11 cellular contexts compared by ENCODE assay signal in the genomic region with DNA sequence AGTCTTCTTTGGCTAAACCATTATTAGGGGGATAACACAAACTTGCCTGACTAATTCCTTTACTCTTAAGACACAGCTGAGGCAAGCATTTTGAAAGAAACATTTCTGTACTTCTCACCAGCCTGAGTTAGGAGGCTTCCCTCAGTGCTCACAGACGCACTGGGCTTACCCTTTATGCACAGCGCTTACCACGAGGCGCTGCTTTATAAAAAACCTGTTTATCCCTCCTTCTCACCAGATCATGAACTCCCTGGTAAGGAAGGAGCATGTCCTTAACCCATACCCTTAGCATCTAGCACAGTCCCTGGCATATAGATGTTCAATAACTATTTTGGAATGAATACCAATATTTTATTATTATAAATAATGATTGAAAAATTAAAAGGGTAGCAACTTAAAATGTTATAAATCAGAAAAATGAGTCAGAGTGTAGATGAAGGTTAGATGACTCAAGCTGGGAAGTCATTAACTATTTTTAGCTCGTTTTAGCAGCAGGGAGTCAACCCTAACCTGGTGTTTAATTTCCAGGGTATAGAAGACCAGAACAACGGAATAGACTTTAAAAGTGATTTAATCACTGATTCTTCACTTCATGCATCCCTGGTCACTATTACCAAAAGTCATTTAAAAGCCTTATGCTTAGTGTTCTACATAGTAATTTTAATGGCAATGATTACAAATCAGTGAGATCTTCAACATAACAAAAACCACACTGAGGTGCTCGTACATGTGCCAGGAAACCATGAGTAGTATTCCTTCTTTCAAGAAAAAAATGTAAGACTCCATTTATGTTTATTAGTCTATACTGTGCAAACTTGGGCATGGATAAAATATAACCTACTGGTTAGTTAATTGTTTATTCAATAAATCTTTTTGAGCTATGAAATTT. TPM values are rescaled to one million over a fixed set of nuclear protein-coding genes. Genes with fewer than 3 reads are reported as not detected.
DNase-seq lines count a peak whose midpoint lies in the region; ATAC-seq and TF ChIP-seq lines count a peak whose summit lies in the region.
"Had no signal": no experiment of that assay in that cellular context is flagged by ENCODE, and none has a peak within 500 bp of the region (broad histone marks: within the 10 kb centered on the region; RNA-seq: fewer than 3 reads in every experiment).

No MANE protein-coding gene starts in this region.

- in situ Hi-C loops in gastrocnemius medialis (cut with MboI; ENCODE audit: low sequenced_read_pairs in 4 of 4), result loop anchor here (5.0 to 25.0 kb wide), 5 partner anchors 113 to 615 kb away; a partner anchor contains a TSS

- peak in 1 of 2 donors; percentile 55 for TF ChIP-seq POLR2A in gastrocnemius medialis (IDR thresholded peaks at IDR 0.05)

- H3K4me3 ChIP-seq in HEK293 (ENCODE audit: low read depth, low read length) (no peak overlapping the region), gastrocnemius medialis (peak overlapping the region in 1 of 4 donors; percentile 18)

- no peaks in the 10 kb centered on the region; the same call in 1 of the 2 replicates for H3K4me1 ChIP-seq in HEK293 (ENCODE audit: control insufficient read depth, insufficient read depth, low read length)
- H3K4me1 ChIP-seq in gastrocnemius medialis, result peaks cover 17 to 21% of the 10 kb centered on the region in 2 donors

- H3K27ac ChIP-seq in HEK293 (ENCODE audit: extremely low read depth, low read depth, low read length) (no peak overlapping the region), gastrocnemius medialis (peak overlapping the region; percentile 81 to 86 (median 82))

- peak; percentile 83 to 88 for ATAC-seq in gastrocnemius medialis

- no peaks in the 10 kb centered on the region for H3K27me3 ChIP-seq in gastrocnemius medialis

- POLR2A ChIA-PET in HEK293 (lab: Yijun Ruan, JAX), result interaction anchor here (0.5 to 0.7 kb wide), 2 partner anchors 74 to 152 kb away, joined by 3 read pairs; no protein-coding TSS in a partner anchor

- TF ChIP-seq CTCF in HEK293 (tag by site-specific recombination; IDR thresholded peaks at IDR 0.05) (no peak), gastrocnemius medialis (IDR thresholded peaks at IDR 0.05 in 4 of 5, conservative IDR thresholded peaks at IDR 0.05 in 1 of 5) (no peak)

- H3K36me3 ChIP-seq in HEK293 (ENCODE audit: control insufficient read depth in 2 of 2, insufficient read depth in 1 of 2, low read length in 2 of 2) (no peaks in the 10 kb centered on the region), gastrocnemius medialis (no peaks in the 10 kb centered on the region)

- H3K9me3 ChIP-seq in HEK293 (ENCODE audit: control insufficient read depth, insufficient read depth, low read depth, low read length) (no peaks in the 10 kb centered on the region), gastrocnemius medialis (no peaks in the 10 kb centered on the region)

- CTCF ChIA-PET in HEK293 (lab: Yijun Ruan, JAX), result interaction anchor here (0.5 to 3.4 kb wide), 14 partner anchors 8 to 279 kb away, joined by 3 to 15 read pairs (median 4); no protein-coding TSS in a partner anchor

- intact Hi-C loops in gastrocnemius medialis (cut with DNase I; ENCODE audit: low total_unique reads), result loop anchor here (10.0 kb wide), 1 partner anchor 435 kb away; no protein-coding TSS in a partner anchor

- peak; percentile 66 for DNase-seq in RPMI7951 (ENCODE audit: low read depth)
- DNase-seq in fibroblast of peridontal ligament (ENCODE audit: extremely low read depth), result peak; percentile 43
- peak; percentile 22 to 27 for DNase-seq in gastrocnemius medialis
- no peak for DNase-seq in SW480 (ENCODE audit: low spot score)
- DNase-seq in HuH-7 (ENCODE audit: low spot score), result no peak
- DNase-seq in NCI-H1048 (lab: John Stamatoyannopoulos, UW), result no peak
- DNase-seq: activated CD4-positive, alpha-beta memory T cell treated with anti-CD3 and anti-CD28 coated beads, Interleukin-2, amount 10 ng/mL, durations not matched to agents 7 days and 5 days; hypothalamus; NCI-H2029 treated with DMSO at 0.1 percent for 48 hours had no signal

TF ChIP-seq in HEK293, 187 proteins besides CTCF, POLR2A, EP300 and RAD21 (continues in another document):
- no peak for TF ChIP-seq ZNF837 (tag by site-specific recombination; IDR thresholded peaks at IDR 0.05)
- TF ChIP-seq ZNF843 (tag by site-specific recombination; IDR thresholded peaks at IDR 0.05), result peak; percentile 69
- no peak for TF ChIP-seq ZNF707 (tag by site-specific recombination; IDR thresholded peaks at IDR 0.05)
- TF ChIP-seq KLF8 (tag by site-specific recombination; IDR thresholded peaks at IDR 0.05), result peak; percentile 55; the same call in 1 of the 2 replicates
- TF ChIP-seq ZNF629 (tag by site-specific recombination; IDR thresholded peaks at IDR 0.05), result peak; percentile 80
- TF ChIP-seq ZIC2 (tag by site-specific recombination; IDR thresholded peaks at IDR 0.05), result no peak
- peak; percentile 38 for TF ChIP-seq ZNF394 (tag by site-specific recombination; IDR thresholded peaks at IDR 0.05; ENCODE audit: borderline replicate concordance)
- no peak for TF ChIP-seq ZNF624 (tag by site-specific recombination; IDR thresholded peaks at IDR 0.05)
- no peak for TF ChIP-seq ZNF701 (tag by site-specific recombination; IDR thresholded peaks at IDR 0.05)
- TF ChIP-seq ZSCAN16 (tag by site-specific recombination; IDR thresholded peaks at IDR 0.05), result no peak
- TF ChIP-seq, protein P1, sequence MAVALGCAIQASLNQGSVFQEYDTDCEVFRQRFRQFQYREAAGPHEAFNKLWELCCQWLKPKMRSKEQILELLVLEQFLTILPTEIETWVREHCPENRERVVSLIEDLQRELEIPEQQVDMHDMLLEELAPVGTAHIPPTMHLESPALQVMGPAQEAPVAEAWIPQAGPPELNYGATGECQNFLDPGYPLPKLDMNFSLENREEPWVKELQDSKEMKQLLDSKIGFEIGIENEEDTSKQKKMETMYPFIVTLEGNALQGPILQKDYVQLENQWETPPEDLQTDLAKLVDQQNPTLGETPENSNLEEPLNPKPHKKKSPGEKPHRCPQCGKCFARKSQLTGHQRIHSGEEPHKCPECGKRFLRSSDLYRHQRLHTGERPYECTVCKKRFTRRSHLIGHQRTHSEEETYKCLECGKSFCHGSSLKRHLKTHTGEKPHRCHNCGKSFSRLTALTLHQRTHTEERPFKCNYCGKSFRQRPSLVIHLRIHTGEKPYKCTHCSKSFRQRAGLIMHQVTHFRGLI (tag by site-specific recombination; IDR thresholded peaks at IDR 0.05), result peak; percentile 27; the same call in 1 of the 2 replicates
- TF ChIP-seq, protein P2, sequence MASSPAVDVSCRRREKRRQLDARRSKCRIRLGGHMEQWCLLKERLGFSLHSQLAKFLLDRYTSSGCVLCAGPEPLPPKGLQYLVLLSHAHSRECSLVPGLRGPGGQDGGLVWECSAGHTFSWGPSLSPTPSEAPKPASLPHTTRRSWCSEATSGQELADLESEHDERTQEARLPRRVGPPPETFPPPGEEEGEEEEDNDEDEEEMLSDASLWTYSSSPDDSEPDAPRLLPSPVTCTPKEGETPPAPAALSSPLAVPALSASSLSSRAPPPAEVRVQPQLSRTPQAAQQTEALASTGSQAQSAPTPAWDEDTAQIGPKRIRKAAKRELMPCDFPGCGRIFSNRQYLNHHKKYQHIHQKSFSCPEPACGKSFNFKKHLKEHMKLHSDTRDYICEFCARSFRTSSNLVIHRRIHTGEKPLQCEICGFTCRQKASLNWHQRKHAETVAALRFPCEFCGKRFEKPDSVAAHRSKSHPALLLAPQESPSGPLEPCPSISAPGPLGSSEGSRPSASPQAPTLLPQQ (tag by site-specific recombination; IDR thresholded peaks at IDR 0.05), result 0 out of 2 replicates have a peak, but pooled peaks have one; percentile 18
- no peak for TF ChIP-seq MZF1 (tag by site-specific recombination; IDR thresholded peaks at IDR 0.05; ENCODE audit: borderline replicate concordance)
- no peak for TF ChIP-seq HOXA7 (CRISPR knock-in tag; IDR thresholded peaks at IDR 0.05; ENCODE audit: borderline replicate concordance)
- TF ChIP-seq, protein P3, sequence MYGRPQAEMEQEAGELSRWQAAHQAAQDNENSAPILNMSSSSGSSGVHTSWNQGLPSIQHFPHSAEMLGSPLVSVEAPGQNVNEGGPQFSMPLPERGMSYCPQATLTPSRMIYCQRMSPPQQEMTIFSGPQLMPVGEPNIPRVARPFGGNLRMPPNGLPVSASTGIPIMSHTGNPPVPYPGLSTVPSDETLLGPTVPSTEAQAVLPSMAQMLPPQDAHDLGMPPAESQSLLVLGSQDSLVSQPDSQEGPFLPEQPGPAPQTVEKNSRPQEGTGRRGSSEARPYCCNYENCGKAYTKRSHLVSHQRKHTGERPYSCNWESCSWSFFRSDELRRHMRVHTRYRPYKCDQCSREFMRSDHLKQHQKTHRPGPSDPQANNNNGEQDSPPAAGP (tag by site-specific recombination; IDR thresholded peaks at IDR 0.05), result 0 out of 2 replicates have a peak, but pooled peaks have one; percentile 39
- no peak for TF ChIP-seq ZNF777 (tag by site-specific recombination; IDR thresholded peaks at IDR 0.05; ENCODE audit: borderline replicate concordance)
- TF ChIP-seq ZNF302 (tag by site-specific recombination; IDR thresholded peaks at IDR 0.05; ENCODE audit: low read depth), result no peak
- TF ChIP-seq ZNF112 (tag by site-specific recombination; IDR thresholded peaks at IDR 0.05), result no peak
- no peak for TF ChIP-seq ZNF324 (tag by site-specific recombination; IDR thresholded peaks at IDR 0.05)
- TF ChIP-seq ZNF391 (tag by site-specific recombination; IDR thresholded peaks at IDR 0.05; ENCODE audit: borderline replicate concordance, low read depth), result peak; percentile 33; the same call in 1 of the 2 replicates
- TF ChIP-seq ZNF274 (IDR thresholded peaks at IDR 0.05; ENCODE audit: low read length), result no peak
- TF ChIP-seq ZNF274 (tag by site-specific recombination; IDR thresholded peaks at IDR 0.05; ENCODE audit: borderline replicate concordance), result no peak
- TF ChIP-seq, protein P4, sequence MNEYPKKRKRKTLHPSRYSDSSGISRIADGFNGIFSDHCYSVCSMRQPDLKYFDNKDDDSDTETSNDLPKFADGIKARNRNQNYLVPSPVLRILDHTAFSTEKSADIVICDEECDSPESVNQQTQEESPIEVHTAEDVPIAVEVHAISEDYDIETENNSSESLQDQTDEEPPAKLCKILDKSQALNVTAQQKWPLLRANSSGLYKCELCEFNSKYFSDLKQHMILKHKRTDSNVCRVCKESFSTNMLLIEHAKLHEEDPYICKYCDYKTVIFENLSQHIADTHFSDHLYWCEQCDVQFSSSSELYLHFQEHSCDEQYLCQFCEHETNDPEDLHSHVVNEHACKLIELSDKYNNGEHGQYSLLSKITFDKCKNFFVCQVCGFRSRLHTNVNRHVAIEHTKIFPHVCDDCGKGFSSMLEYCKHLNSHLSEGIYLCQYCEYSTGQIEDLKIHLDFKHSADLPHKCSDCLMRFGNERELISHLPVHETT (tag by site-specific recombination; IDR thresholded peaks at IDR 0.05), result peak; percentile 71
- peak; percentile 62 for TF ChIP-seq IKZF3 (tag by site-specific recombination; IDR thresholded peaks at IDR 0.05)

RNA-seq across cellular contexts. Expression of a gene that starts 4.1 kb away (rescaled TPM):
- total RNA-seq in RPMI7951 (2014; rRNA removed; shearing (Covaris generic)), result 16.8 and 17.4 TPM in 2 replicates
- 100 to 1,000 TPM in 3 of 4 donors, 10 to 100 TPM in 1; 47.6 to 152 (median 123) TPM for total RNA-seq in gastrocnemius medialis
- total RNA-seq: activated CD4-positive, alpha-beta memory T cell treated with anti-CD3 and anti-CD28 coated beads, Interleukin-2, amount 10 ng/mL, durations not matched to agents 7 days and 5 days; T-helper 2 cell treated with Interferon-gamma antibody and Interleukin-4, amounts not matched to agents 100 ng/mL and 5 ng/mL, for 36 hours had no signal

Comparison
In these comparisons a context has a peak if more than half of its experiments do, and no peak if none do; other contexts are left out.
1. DNase-seq: peak in RPMI7951 (single experiment), fibroblast of peridontal ligament (single experiment) and gastrocnemius medialis (2 of 2); none in SW480 (single experiment), HuH-7 (single experiment) and NCI-H1048 (single experiment).